ENCODE assay signal across 25 cellular contexts in the genomic region with DNA sequence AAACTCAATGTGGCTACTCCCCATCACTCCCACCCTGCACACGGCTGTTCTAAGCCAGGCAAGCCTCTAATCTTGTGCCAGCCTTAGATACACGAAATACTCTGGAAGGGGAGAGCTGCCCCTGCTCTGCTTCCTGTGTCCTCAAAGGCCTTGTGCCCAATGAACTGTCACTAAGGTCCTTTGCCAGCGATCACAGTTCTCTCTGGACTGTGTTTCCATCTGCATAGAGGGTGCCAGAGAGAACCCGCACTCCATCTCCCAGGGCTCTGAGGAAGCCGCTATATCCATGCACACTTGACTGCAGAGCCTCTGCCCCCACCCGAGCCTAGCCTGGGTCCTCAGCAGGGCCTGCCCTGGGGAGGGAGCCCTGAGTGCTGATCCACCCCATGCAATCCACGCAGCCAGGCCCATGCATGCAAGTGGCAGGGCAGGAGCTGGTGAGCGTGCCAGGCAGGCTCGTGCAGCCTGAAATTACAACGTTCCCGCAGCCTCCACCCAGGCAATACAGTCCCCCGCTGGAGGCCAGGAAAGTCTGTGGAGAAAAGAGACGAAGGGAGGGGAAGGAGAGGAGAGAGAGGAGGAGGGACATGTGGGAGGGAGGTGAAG. TPM values are rescaled to one million over a fixed set of nuclear protein-coding genes. Genes with fewer than 3 reads are reported as not detected.
DNase-seq lines count a peak whose midpoint lies in the region; ATAC-seq and TF ChIP-seq lines count a peak whose summit lies in the region.
"Had no signal": no experiment of that assay in that cellular context is flagged by ENCODE, and none has a peak within 500 bp of the region (broad histone marks: within the 10 kb centered on the region; RNA-seq: fewer than 3 reads in every experiment).

No MANE protein-coding gene starts in this region.

- H3K9me3 ChIP-seq in heart left ventricle (no peaks in the 10 kb centered on the region), right atrium auricular region (no peaks in the 10 kb centered on the region), thyroid gland (no peaks in the 10 kb centered on the region)
- H3K9me3 ChIP-seq: Caco-2 had no signal

- DNase-seq in heart left ventricle = no peak
- DNase-seq in right atrium auricular region (ENCODE audit: low spot score) = no peak
- no peak for DNase-seq in central memory CD8-positive, alpha-beta T cell (ENCODE audit: low spot score in 2 of 2)
- peak; percentile 47 for DNase-seq in left kidney (ENCODE audit: low read depth, low spot score)
- DNase-seq in thyroid gland = peak; percentile 30 to 35
- DNase-seq in DMS79 treated with DMSO at 0.1 percent for 48 hours (lab: John Stamatoyannopoulos, UW) = no peak
- DNase-seq: Caco-2; CD4-positive, alpha-beta memory T cell; DMS 273 treated with DMSO at 0.1 percent for 48 hours; DND-41; GM23248; H9; MM.1S; NCI-H1048; NCI-H1436; NCI-H2029; NCI-H345; PC-9 had no signal

- 38 to 62% (median 48%) methylated on average over 10 to 13 of the region's 13 CpGs for WGBS in heart left ventricle, 4 donors
- 43 to 47% methylated on average over 12 to 13 of the region's 13 CpGs for WGBS in thyroid gland, 2 donors

- no peaks in the 10 kb centered on the region for H3K36me3 Mint-ChIP-seq in central memory CD8-positive, alpha-beta T cell (ENCODE audit: insufficient read depth)
- H3K36me3 Mint-ChIP-seq: CD4-positive, alpha-beta memory T cell had no signal

- no peaks in the 10 kb centered on the region for H3K27me3 Mint-ChIP-seq in central memory CD8-positive, alpha-beta T cell
- H3K27me3 Mint-ChIP-seq: CD4-positive, alpha-beta memory T cell had no signal

- H3K4me3 Mint-ChIP-seq in central memory CD8-positive, alpha-beta T cell = no peak overlapping the region
- H3K4me3 Mint-ChIP-seq: CD4-positive, alpha-beta memory T cell; H9 had no signal

- no peaks in the 10 kb centered on the region for H3K27me3 ChIP-seq in heart left ventricle
- no peaks in the 10 kb centered on the region for H3K27me3 ChIP-seq in right atrium auricular region
- H3K27me3 ChIP-seq in thyroid gland = no peaks in the 10 kb centered on the region

- TF ChIP-seq CTCF in heart left ventricle (IDR thresholded peaks at IDR 0.05) = no peak
- TF ChIP-seq CTCF in right atrium auricular region (IDR thresholded peaks at IDR 0.05) = no peak
- no peak for TF ChIP-seq CTCF in thyroid gland (IDR thresholded peaks at IDR 0.05)

- H3K4me1 ChIP-seq in heart left ventricle (peaks cover 0 to 24% (median 9%) of the 10 kb centered on the region in 12 donors), right atrium auricular region (peaks cover 0 to 15% of the 10 kb centered on the region in 2 donors), thyroid gland (peaks cover 9 to 14% of the 10 kb centered on the region in 2 donors)
- H3K4me1 ChIP-seq: Caco-2 had no signal

- peaks cover 16% of the 10 kb centered on the region for H3K4me1 Mint-ChIP-seq in central memory CD8-positive, alpha-beta T cell

- H3K9me3 Mint-ChIP-seq in central memory CD8-positive, alpha-beta T cell = no peaks in the 10 kb centered on the region
- H3K9me3 Mint-ChIP-seq: CD4-positive, alpha-beta memory T cell; H9 had no signal

- TF ChIP-seq POLR2A in heart left ventricle (IDR thresholded peaks at IDR 0.05) (no peak), thyroid gland (IDR thresholded peaks at IDR 0.05) (no peak)

- H3K36me3 ChIP-seq in heart left ventricle (no peaks in the 10 kb centered on the region), right atrium auricular region (no peaks in the 10 kb centered on the region), thyroid gland (no peaks in the 10 kb centered on the region)

- no peak overlapping the region for H3K27ac ChIP-seq in heart left ventricle
- H3K27ac ChIP-seq in right atrium auricular region = no peak overlapping the region
- no peak overlapping the region for H3K27ac ChIP-seq in thyroid gland
- H3K27ac ChIP-seq: GM23248, PC-9, RWPE1 had no signal

- intact Hi-C loops in heart left ventricle (cut with DNase I) = no loop called here
- intact Hi-C loops in thyroid gland (cut with DNase I) = no loop called here

- peak in 3 of 4 donors; percentile 46 to 64 (median 62) for ATAC-seq in heart left ventricle
- no peak for ATAC-seq in central memory CD8-positive, alpha-beta T cell (replicated peaks; ENCODE audit: extremely low read depth, poor library complexity, severe bottlenecking)
- ATAC-seq in HG02852 (IDR thresholded peaks at IDR 0.05; ENCODE audit: unreplicated experiment) = no peak
- no peak for ATAC-seq in HG02981 (IDR thresholded peaks at IDR 0.05; ENCODE audit: unreplicated experiment)
- ATAC-seq: SK-N-SH treated with all-trans-retinoic acid at 6 μM for 48 hours had no signal

- H3K27ac Mint-ChIP-seq in central memory CD8-positive, alpha-beta T cell (ENCODE audit: low read depth) = peak overlapping the region; percentile 20
- H3K27ac Mint-ChIP-seq: CD4-positive, alpha-beta memory T cell; H9 had no signal

- H3K4me3 ChIP-seq in heart left ventricle = no peak overlapping the region
- H3K4me3 ChIP-seq in right atrium auricular region = no peak overlapping the region
- H3K4me3 ChIP-seq in thyroid gland (replicated peaks in 1 of 3) = no peak overlapping the region
- H3K4me3 ChIP-seq: GM12878, GM23248, PC-9 had no signal

RNA-seq across cellular contexts. Expression of gene KIF21B, which starts 30.6 kb away (rescaled TPM):
- 1 to 10 TPM in 2 of 9 donors, under 1 TPM in 7; 0.21 to 3.6 (median 0.47) TPM for total RNA-seq in heart left ventricle
- under 1 TPM; 0.29 to 0.30 TPM for polyA plus RNA-seq in heart left ventricle
- 1 to 10 TPM in 1 of 2 donors, under 1 TPM in 1; 0.48 to 1.5 TPM for total RNA-seq in right atrium auricular region
- total RNA-seq in thyroid gland = 1 to 10 TPM in 3 of 4 donors, under 1 TPM in 1; 0.89 to 1.5 (median 1.1) TPM
- total RNA-seq: GM23248 had no signal

RNA-seq across cellular contexts. Expression of gene CACNA1S, which starts 58.1 kb away (rescaled TPM):
- total RNA-seq in heart left ventricle (not detected), right atrium auricular region (not detected), thyroid gland (not detected)
- not detected for polyA plus RNA-seq in heart left ventricle
- total RNA-seq: A673; CD4-positive, alpha-beta memory T cell; GM23248; H9; PC-9 had no signal
- polyA plus RNA-seq: BJ; CD4-positive, alpha-beta memory T cell; GM23248 had no signal

Comparison
In these comparisons a context has a peak if more than half of its experiments do, and no peak if none do; other contexts are left out.
1. ATAC-seq: peak in heart left ventricle (3 of 4); none in central memory CD8-positive, alpha-beta T cell (single experiment), HG02852 (single experiment) and HG02981 (single experiment).
2. DNase-seq: peak in left kidney (single experiment) and thyroid gland (2 of 2); none in heart left ventricle (0 of 5), right atrium auricular region (single experiment), central memory CD8-positive, alpha-beta T cell (0 of 2) and DMS79 treated with DMSO at 0.1 percent for 48 hours (single experiment).